Comparison of ENCODE assay signal across 8 cellular contexts in the genomic region with DNA sequence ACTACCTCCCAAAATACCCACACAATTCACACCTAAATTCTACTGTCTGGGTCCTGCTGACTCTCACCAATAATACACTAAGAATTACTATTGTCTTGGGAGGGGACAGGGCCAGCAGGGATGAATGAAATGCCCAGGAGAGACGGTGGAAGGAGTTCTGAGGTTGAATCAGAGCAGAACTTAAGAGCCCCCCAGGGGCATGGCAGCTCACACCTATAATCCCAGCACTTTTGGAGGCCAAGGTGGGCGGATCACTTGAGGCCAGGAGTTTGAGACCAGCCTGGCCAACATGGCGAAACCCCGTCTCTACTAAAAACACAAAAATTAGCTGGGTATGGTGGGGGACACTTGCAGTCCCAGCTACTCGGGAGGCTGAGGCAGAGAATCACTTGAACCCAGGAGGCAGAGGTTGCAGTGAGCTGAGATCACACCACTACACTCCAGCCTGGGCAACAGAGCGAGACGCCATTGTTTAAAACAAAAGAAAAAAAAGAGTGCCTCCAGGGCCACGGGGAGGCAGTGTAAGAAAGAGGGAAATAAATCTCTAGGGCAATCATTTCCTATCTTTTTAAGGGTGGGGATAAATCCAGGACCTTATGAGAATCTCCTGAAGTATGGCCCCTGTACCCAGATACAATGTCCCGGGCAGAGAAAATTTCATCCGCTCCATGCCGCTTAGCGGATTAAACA. TPM values are rescaled to one million over a fixed set of nuclear protein-coding genes. Genes with fewer than 3 reads are reported as not detected.
DNase-seq lines count a peak whose midpoint lies in the region; ATAC-seq and TF ChIP-seq lines count a peak whose summit lies in the region.
"Not testable (repeated sequence)": the region's sequence is repeated elsewhere in the genome, so short reads cannot be mapped to it uniquely, and the experiment has no call there.

No MANE protein-coding gene starts in this region.

- not testable (repeated sequence) for H3K4me3 ChIP-seq in BLaER1, breast epithelium, left lung

- H3K36me3 ChIP-seq in BLaER1 (peaks cover 94% of the 10 kb centered on the region), breast epithelium (peaks cover 12% of the 10 kb centered on the region), left lung (peaks cover 0 to 91% of the 10 kb centered on the region in 2 donors)

- H3K36me3 Mint-ChIP-seq in HFFc6 (ENCODE audit: low read depth) (peaks cover 27% of the 10 kb centered on the region), nephron progenitor cell (ENCODE audit: low read depth) (peaks cover 63% of the 10 kb centered on the region), type B pancreatic cell (peaks cover 23% of the 10 kb centered on the region)
- not testable (repeated sequence) for H3K36me3 Mint-ChIP-seq in T-helper 17 cell (ENCODE audit: low read depth)
- H3K36me3 Mint-ChIP-seq in activated T-cell treated with anti-CD3 and anti-CD28 coated beads, Interleukin-2, amount 50 U/mL, for 72 hours (ENCODE audit: insufficient read depth in 2 of 2) = peaks cover 31 to 52% of the 10 kb centered on the region in 2 donors

- H3K4me1 Mint-ChIP-seq in HFFc6 (ENCODE audit: low read depth) = peaks cover 20% of the 10 kb centered on the region
- not testable (repeated sequence) for H3K4me1 Mint-ChIP-seq in T-helper 17 cell; type B pancreatic cell (ENCODE audit: unreplicated experiment)
- H3K4me1 Mint-ChIP-seq in activated T-cell treated with anti-CD3 and anti-CD28 coated beads, Interleukin-2, amount 50 U/mL, for 72 hours (ENCODE audit: low read depth) = peaks cover 37% of the 10 kb centered on the region
- H3K4me1 Mint-ChIP-seq in nephron progenitor cell = peaks cover 12% of the 10 kb centered on the region

- not testable (repeated sequence) for TF ChIP-seq POLR2A in breast epithelium (IDR thresholded peaks at IDR 0.05)

- peak overlapping the region; percentile 65; the same call in 1 of the 2 replicates for H3K4me2 ChIP-seq in BLaER1

- H3K9me3 Mint-ChIP-seq in HFFc6; activated T-cell treated with anti-CD3 and anti-CD28 coated beads, Interleukin-2, amount 50 U/mL, for 72 hours; nephron progenitor cell; type B pancreatic cell: not testable (repeated sequence)

- not testable (repeated sequence) for DNase-seq in HFFc6; T-helper 17 cell; activated T-cell treated with anti-CD3 and anti-CD28 coated beads, Interleukin-2, amount 50 U/mL, for 72 hours; breast epithelium (ENCODE audit: low spot score in 2 of 2); left lung; nephron progenitor cell; type B pancreatic cell (ENCODE audit: extremely low spot score, unreplicated experiment)

- not testable (repeated sequence) for ATAC-seq in T-helper 17 cell; activated T-cell treated with anti-CD3 and anti-CD28 coated beads, Interleukin-2, amount 50 U/mL, for 72 hours (replicated peaks in 1 of 2)
- peak; percentile 23 for ATAC-seq in left lung

- not testable (repeated sequence) for H3K4me3 Mint-ChIP-seq in HFFc6; T-helper 17 cell; activated T-cell treated with anti-CD3 and anti-CD28 coated beads, Interleukin-2, amount 50 U/mL, for 72 hours; nephron progenitor cell; type B pancreatic cell

- H3K4me1 ChIP-seq in BLaER1 (peaks cover 45% of the 10 kb centered on the region), left lung (peaks cover 0 to 20% of the 10 kb centered on the region in 2 donors)
- H3K4me1 ChIP-seq in breast epithelium = not testable (repeated sequence)

- H4K20me1 ChIP-seq in BLaER1 = peaks cover 96% of the 10 kb centered on the region

- not testable (repeated sequence) for H3K27me3 Mint-ChIP-seq in HFFc6 (ENCODE audit: insufficient read depth); T-helper 17 cell; activated T-cell treated with anti-CD3 and anti-CD28 coated beads, Interleukin-2, amount 50 U/mL, for 72 hours (ENCODE audit: low read depth); nephron progenitor cell (ENCODE audit: low read depth, poor library complexity); type B pancreatic cell

- intact Hi-C loops in breast epithelium (cut with DNase I; ENCODE audit: low total_unique reads); left lung (cut with DNase I): not testable (repeated sequence)

- not testable (repeated sequence) for H3K27me3 ChIP-seq in BLaER1, breast epithelium, left lung

- H3K9me3 ChIP-seq in BLaER1; T-helper 17 cell (ENCODE audit: control insufficient read depth, low read length, poor library complexity, severe bottlenecking); breast epithelium; left lung: not testable (repeated sequence)

- not testable (repeated sequence) for H3K27ac ChIP-seq in BLaER1
- H3K27ac ChIP-seq in breast epithelium (peak overlapping the region; percentile 25 to 57), left lung (peak overlapping the region in 1 of 2 donors; percentile 38)

- not testable (repeated sequence) for TF ChIP-seq CTCF in HFFc6 (IDR thresholded peaks at IDR 0.05); breast epithelium (IDR thresholded peaks at IDR 0.05); left lung (IDR thresholded peaks at IDR 0.05); nephron progenitor cell (IDR thresholded peaks at IDR 0.05); type B pancreatic cell (conservative IDR thresholded peaks at IDR 0.05)

- 0 out of 2 replicates have a peak overlapping the region, but pooled peaks have one; percentile 29 for H3K9ac ChIP-seq in BLaER1

- peak overlapping the region; percentile 46 for H3K27ac Mint-ChIP-seq in HFFc6
- peak overlapping the region; percentile 77 for H3K27ac Mint-ChIP-seq in T-helper 17 cell
- H3K27ac Mint-ChIP-seq in activated T-cell treated with anti-CD3 and anti-CD28 coated beads, Interleukin-2, amount 50 U/mL, for 72 hours = peak overlapping the region; percentile 76
- H3K27ac Mint-ChIP-seq in nephron progenitor cell = peak overlapping the region; percentile 39
- H3K27ac Mint-ChIP-seq in type B pancreatic cell = peak overlapping the region; percentile 26

RNA-seq across cellular contexts. Expression of gene SLC1A5, which starts 10.3 kb away (rescaled TPM):
- total RNA-seq in HFFc6 (2021; fragmentation: NEBNext Ultra II Directional; extraction: Animal tissue kit (Norgen Biotek cat#: 25700)) = 100 to 1,000 TPM; 263 to 310 (median 281) TPM
- 10 to 100 TPM; 13.6 to 15.9 TPM for total RNA-seq in T-helper 17 cell
- total RNA-seq in activated T-cell treated with anti-CD3 and anti-CD28 coated beads, Interleukin-2, amount 50 U/mL, for 72 hours = 100 to 1,000 TPM; 364 to 374 TPM
- total RNA-seq in breast epithelium = 100 to 1,000 TPM; 121 to 146 (median 121) TPM
- 100 to 1,000 TPM in 1 of 2 donors, 10 to 100 TPM in 1; 79.9 to 172 TPM for total RNA-seq in left lung
- total RNA-seq in type B pancreatic cell (ENCODE audit: low replicate concordance) = 91.4 and 137 TPM in 2 replicates

RNA-seq across cellular contexts. Expression of gene STRN4, which starts 31.9 kb away (rescaled TPM):
- total RNA-seq in HFFc6 (2021; fragmentation: NEBNext Ultra II Directional; extraction: Animal tissue kit (Norgen Biotek cat#: 25700)) = 10 to 100 TPM; 53.6 to 60.8 (median 58.3) TPM
- total RNA-seq in T-helper 17 cell (100 to 1,000 TPM; 108 to 145 TPM), breast epithelium (10 to 100 TPM; 45.0 to 57.0 (median 53.7) TPM), left lung (10 to 100 TPM; 54.2 to 73.4 TPM), type B pancreatic cell (ENCODE audit: low replicate concordance) (83.4 and 105 TPM in 2 replicates)
- 10 to 100 TPM; 79.0 to 85.2 TPM for total RNA-seq in activated T-cell treated with anti-CD3 and anti-CD28 coated beads, Interleukin-2, amount 50 U/mL, for 72 hours

RNA-seq across cellular contexts. Expression of gene FKRP, which starts 32.2 kb away (rescaled TPM):
- 10 to 100 TPM; 31.4 to 36.8 (median 33.2) TPM for total RNA-seq in HFFc6 (2021; fragmentation: NEBNext Ultra II Directional; extraction: Animal tissue kit (Norgen Biotek cat#: 25700))
- 10 to 100 TPM; 22.5 to 23.3 TPM for total RNA-seq in T-helper 17 cell
- 10 to 100 TPM; 15.1 to 18.0 TPM for total RNA-seq in activated T-cell treated with anti-CD3 and anti-CD28 coated beads, Interleukin-2, amount 50 U/mL, for 72 hours
- total RNA-seq in breast epithelium = 10 to 100 TPM; 11.4 to 23.1 (median 12.1) TPM
- 10 to 100 TPM; 18.8 to 20.9 TPM for total RNA-seq in left lung
- 24.2 and 38.4 TPM in 2 replicates for total RNA-seq in type B pancreatic cell (ENCODE audit: low replicate concordance)

Comparison
In these comparisons a context has a peak if more than half of its experiments do, and no peak if none do; other contexts are left out.
1. H3K27ac Mint-ChIP-seq: peak in every context shown above with its lines; median percentile 77 in T-helper 17 cell; 76 in activated T-cell treated with anti-CD3 and anti-CD28 coated beads, Interleukin-2, amount 50 U/mL, for 72 hours; 46 in HFFc6; 39 in nephron progenitor cell; 26 in type B pancreatic cell.